In genomic region chr1:225919906-225920305, GRCh38 we compare ENCODE assay signal across 9 cellular contexts. TPM values are rescaled to one million over a fixed set of nuclear protein-coding genes. Genes with fewer than 3 reads are reported as not detected.
DNase-seq lines count a peak whose midpoint lies in the region; ATAC-seq and TF ChIP-seq lines count a peak whose summit lies in the region.
"Had no signal": no experiment of that assay in that cellular context is flagged by ENCODE, and none has a peak within 500 bp of the region (broad histone marks: within the 10 kb centered on the region; RNA-seq: fewer than 3 reads in every experiment).

No MANE protein-coding gene starts in this region.

- peak; percentile 77 to 93 (median 90) for DNase-seq in right cardiac atrium
- DNase-seq in ureter (ENCODE audit: low spot score) = peak; percentile 77
- DNase-seq in NCI-H526 (lab: John Stamatoyannopoulos, UW) = no peak
- DNase-seq in retina = no peak

- H3K27me3 ChIP-seq in BLaER1 (no peaks in the 10 kb centered on the region), KMS-11 (ENCODE audit: insufficient read depth, low read depth) (no peaks in the 10 kb centered on the region), right cardiac atrium (ENCODE audit: control insufficient read depth, insufficient read depth) (no peaks in the 10 kb centered on the region)

- no peaks in the 10 kb centered on the region for H3K27me3 Mint-ChIP-seq in activated naive CD8-positive, alpha-beta T cell

- no peak overlapping the region for H3K4me3 ChIP-seq in BLaER1
- no peak overlapping the region for H3K4me3 ChIP-seq in KMS-11 (IDR thresholded peaks at IDR 0.05; ENCODE audit: insufficient read depth, low read depth, low read length)
- no peak overlapping the region for H3K4me3 ChIP-seq in right cardiac atrium (ENCODE audit: low read length)

- H3K27ac ChIP-seq in BLaER1 (peak overlapping the region; percentile 36; the same call in 1 of the 2 replicates), KMS-11 (no peak overlapping the region; the same call in 1 of the 2 replicates), right cardiac atrium (ENCODE audit: low read length) (no peak overlapping the region)

- peak overlapping the region; percentile 67 for H3K4me2 ChIP-seq in BLaER1
- H3K4me2 ChIP-seq in KMS-11 = peak overlapping the region; percentile 13; the same call in 1 of the 2 replicates

- H4K20me1 ChIP-seq in BLaER1 (peaks cover 45% of the 10 kb centered on the region; the same call in 1 of the 2 replicates), KMS-11 (ENCODE audit: insufficient read depth) (no peaks in the 10 kb centered on the region)

- peak overlapping the region; percentile 87 for H3K27ac Mint-ChIP-seq in activated naive CD8-positive, alpha-beta T cell

- H3K4me1 Mint-ChIP-seq in activated naive CD8-positive, alpha-beta T cell (ENCODE audit: low read depth) = peaks cover 48% of the 10 kb centered on the region

- peak overlapping the region; percentile 59 for H3K4me3 Mint-ChIP-seq in activated naive CD8-positive, alpha-beta T cell

- peaks cover 77% of the 10 kb centered on the region for H3K36me3 ChIP-seq in BLaER1
- no peaks in the 10 kb centered on the region for H3K36me3 ChIP-seq in KMS-11 (ENCODE audit: insufficient read depth)

- H3K9ac ChIP-seq in BLaER1 = 0 out of 2 replicates have a peak overlapping the region, but pooled peaks have one; percentile 49
- no peak overlapping the region for H3K9ac ChIP-seq in KMS-11

- no peak for TF ChIP-seq CTCF in KMS-11 (conservative IDR thresholded peaks at IDR 0.05; ENCODE audit: low read depth, low read length)

- intact Hi-C loops in right cardiac atrium (cut with DNase I) = no loop called here

- peaks cover 22% of the 10 kb centered on the region for H3K79me2 ChIP-seq in KMS-11 (ENCODE audit: insufficient read depth, low read depth)

- H3K9me3 ChIP-seq in BLaER1 (no peaks in the 10 kb centered on the region), right cardiac atrium (ENCODE audit: control insufficient read depth, low read length) (no peaks in the 10 kb centered on the region)

- WGBS in right cardiac atrium = 35% methylated on average over 5 of the region's 5 CpGs

- ATAC-seq in right cardiac atrium (peak in 1 of 2 donors; percentile 17), HG03097 (IDR thresholded peaks at IDR 0.05; ENCODE audit: low FRiP score, unreplicated experiment) (no peak)

- peaks cover 11% of the 10 kb centered on the region for H3K36me3 Mint-ChIP-seq in activated naive CD8-positive, alpha-beta T cell

- H3K4me1 ChIP-seq in BLaER1 = peaks cover 49% of the 10 kb centered on the region
- peaks cover 47% of the 10 kb centered on the region for H3K4me1 ChIP-seq in KMS-11 (ENCODE audit: low read depth, poor library complexity, severe bottlenecking)
- no peaks in the 10 kb centered on the region for H3K4me1 ChIP-seq in right cardiac atrium (ENCODE audit: control insufficient read depth, insufficient read depth, low read length)

- no peaks in the 10 kb centered on the region for H3K9me3 Mint-ChIP-seq in activated naive CD8-positive, alpha-beta T cell (ENCODE audit: low read depth)

- H2AFZ ChIP-seq in KMS-11 (ENCODE audit: low read depth) = no peak overlapping the region

RNA-seq across cellular contexts. Expression of gene PYCR2, which starts 4.1 kb away (rescaled TPM):
- 10 to 100 TPM; 57.4 to 72.0 (median 62.3) TPM for total RNA-seq in right cardiac atrium
- 76.9 TPM for polyA plus RNA-seq in right cardiac atrium
- total RNA-seq in ureter = 106 TPM

RNA-seq across cellular contexts. Expression of gene LEFTY2, which starts 21.1 kb away (rescaled TPM):
- total RNA-seq in right cardiac atrium = 1 to 10 TPM in 3 of 4 donors, under 1 TPM in 1; 0.60 to 2.1 (median 1.1) TPM
- 0.59 TPM for polyA plus RNA-seq in right cardiac atrium
- total RNA-seq in ureter = 0.26 TPM
- total RNA-seq: glomerular endothelial cell had no signal

RNA-seq across cellular contexts. Expression of gene LEFTY1, which starts 31.0 kb away (rescaled TPM):
- total RNA-seq in right cardiac atrium = under 1 TPM; 0.24 to 0.54 (median 0.49) TPM
- 0.11 TPM for polyA plus RNA-seq in right cardiac atrium
- 0.60 TPM for total RNA-seq in ureter
- total RNA-seq: glomerular endothelial cell had no signal

RNA-seq across cellular contexts. Expression of gene TMEM63A, which starts 37.7 kb away (rescaled TPM):
- total RNA-seq in right cardiac atrium (10 to 100 TPM; 32.6 to 44.4 (median 37.9) TPM), ureter (191 TPM)
- polyA plus RNA-seq in right cardiac atrium = 29.3 TPM

Comparison
In these comparisons a context has a peak if more than half of its experiments do, and no peak if none do; other contexts are left out.
1. DNase-seq: peak in right cardiac atrium (3 of 3) and ureter (single experiment); none in NCI-H526 (0 of 2) and retina (single experiment).